21 cellular contexts compared by ENCODE assay signal in the genomic region with DNA sequence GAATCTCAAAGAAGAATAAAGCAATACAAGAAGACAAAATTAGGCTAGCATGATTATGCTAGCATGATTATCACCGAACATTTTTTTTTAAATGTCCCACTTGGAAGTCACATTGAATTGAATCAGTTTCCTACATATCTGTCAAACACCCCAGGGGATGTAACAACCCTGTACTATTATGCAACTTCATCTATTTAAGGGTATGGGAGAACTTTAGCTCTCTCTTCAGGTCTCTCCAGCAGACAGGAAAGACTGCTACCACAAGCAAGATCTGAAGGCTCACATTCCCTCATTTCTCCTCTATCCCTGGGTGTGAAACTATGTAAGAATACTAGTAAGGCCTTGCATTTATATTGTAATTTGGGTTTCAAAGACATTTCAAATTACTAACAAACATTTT. TPM values are rescaled to one million over a fixed set of nuclear protein-coding genes. Genes with fewer than 3 reads are reported as not detected.
DNase-seq lines count a peak whose midpoint lies in the region; ATAC-seq, FAIRE-seq and TF ChIP-seq lines count a peak whose summit lies in the region.
"Had no signal": no experiment of that assay in that cellular context is flagged by ENCODE, and none has a peak within 500 bp of the region (broad histone marks: within the 10 kb centered on the region; RNA-seq: fewer than 3 reads in every experiment).

No MANE protein-coding gene starts in this region.

- no peak overlapping the region for H4K8ac ChIP-seq in H9 (replicated peaks; ENCODE audit: insufficient read length, low read depth, low read length)

- H4K91ac ChIP-seq in H9 (ENCODE audit: insufficient read length, low read depth, low read length), result no peak overlapping the region

- H2BK20ac ChIP-seq in H9 (ENCODE audit: low read depth, low read length, poor library complexity, severe bottlenecking), result no peak overlapping the region

- H3K79me1 ChIP-seq in H9 (ENCODE audit: insufficient read depth, low read depth, low read length, poor library complexity, severe bottlenecking), result no peaks in the 10 kb centered on the region

- peaks cover 32% of the 10 kb centered on the region for H3K36me3 Mint-ChIP-seq in activated CD4-positive, alpha-beta T cell treated with anti-CD3 and anti-CD28 coated beads for 36 hours (ENCODE audit: low read depth)
- peaks cover 46% of the 10 kb centered on the region for H3K36me3 Mint-ChIP-seq in activated CD4-positive, alpha-beta T cell treated with anti-CD3 and anti-CD28 coated beads, Interleukin-2, amount 10 ng/mL, durations not matched to agents 7 days and 5 days (ENCODE audit: low read depth)
- peaks cover 0 to 8% (median 3%) of the 10 kb centered on the region in 3 experiments; a peak in 2 of 7 replicates for H3K36me3 Mint-ChIP-seq in H9 (ENCODE audit: insufficient read depth in 1 of 3, low read depth in 3 of 3)

- peak overlapping the region; percentile 2 for H3K27ac Mint-ChIP-seq in activated CD4-positive, alpha-beta T cell treated with anti-CD3 and anti-CD28 coated beads for 36 hours
- no peak overlapping the region for H3K27ac Mint-ChIP-seq in activated CD4-positive, alpha-beta T cell treated with anti-CD3 and anti-CD28 coated beads, Interleukin-2, amount 10 ng/mL, durations not matched to agents 7 days and 5 days
- H3K27ac Mint-ChIP-seq in H9, result no peak overlapping the region
- H3K27ac Mint-ChIP-seq: HFFc6 had no signal

- POLR2A ChIA-PET in activated CD4-positive, alpha-beta T cell treated with anti-CD3 and anti-CD28 coated beads for 36 hours (lab: Charles Lee), result no interaction called here
- POLR2A ChIA-PET in activated CD4-positive, alpha-beta T cell treated with anti-CD3 and anti-CD28 coated beads, Interleukin-2, amount 10 ng/mL, durations not matched to agents 7 days and 5 days (lab: Charles Lee), result no interaction called here

- no peak for DNase-seq in activated CD4-positive, alpha-beta T cell treated with anti-CD3 and anti-CD28 coated beads for 36 hours
- no peak for DNase-seq in activated CD4-positive, alpha-beta T cell treated with anti-CD3 and anti-CD28 coated beads, Interleukin-2, amount 10 ng/mL, durations not matched to agents 7 days and 5 days
- peak; percentile 5 to 17 for DNase-seq in Kasumi-1 (lab: John Stamatoyannopoulos, UW)
- DNase-seq in SK-N-MC (ENCODE audit: low read depth, low spot score), result peak; percentile 64
- DNase-seq in putamen (ENCODE audit: low spot score), result peak; percentile 20
- no peak for DNase-seq in NCI-H1105 (lab: John Stamatoyannopoulos, UW)
- DNase-seq in H9, result no peak
- DNase-seq in small intestine, result no peak
- DNase-seq: 8988T; CD8-positive, alpha-beta memory T cell; GDM1; HFFc6; KBM-7; NCI-H1105 treated with DMSO at 0.1 percent for 48 hours; NCI-H187; NCI-H345; NCI-H69; NK-92 treated with Interleukin-12 subunit alpha and Interleukin-12 subunit beta, amount 100 ng/mL, for 24 hours; RPMI8226 had no signal

- H3K18ac ChIP-seq in H9 (ENCODE audit: insufficient read length, low read depth, low read length), result no peak overlapping the region

- no peak for FAIRE-seq in small intestine (lab: Jason Lieb, UNC)
- FAIRE-seq: GM12878, H1 had no signal

- intact Hi-C loops in activated CD4-positive, alpha-beta T cell treated with anti-CD3 and anti-CD28 coated beads for 36 hours (cut with DNase I, micrococcal nuclease), result no loop called here

- WGBS in H9 (ENCODE audit: extremely low coverage, insufficient read length, low lambda C conversion rate), result no CpG with 5 or more reads among the region's 1 CpG
- WGBS in small intestine, 3 donors, result 89 to 96% (median 90%) methylated on average over 1 of the region's 1 CpG

- H3K27me3 ChIP-seq in H9 (ENCODE audit: insufficient read depth, low read length) (no peaks in the 10 kb centered on the region), small intestine (ENCODE audit: control insufficient read depth in 2 of 2, insufficient read depth in 2 of 2, low read length in 2 of 2) (no peaks in the 10 kb centered on the region)

- H3K9ac ChIP-seq in SK-N-MC (ENCODE audit: insufficient read length), result no peak overlapping the region
- no peak overlapping the region for H3K9ac ChIP-seq in H9 (ENCODE audit: extremely low read depth, insufficient read length, low read length)

- H3T11ph ChIP-seq in H9 (ENCODE audit: low read length), result no peak overlapping the region

- no peak for ATAC-seq in activated CD4-positive, alpha-beta T cell treated with anti-CD3 and anti-CD28 coated beads for 36 hours
- ATAC-seq: GM12878 had no signal

- no peak overlapping the region for H3K4me3 Mint-ChIP-seq in activated CD4-positive, alpha-beta T cell treated with anti-CD3 and anti-CD28 coated beads for 36 hours
- H3K4me3 Mint-ChIP-seq in activated CD4-positive, alpha-beta T cell treated with anti-CD3 and anti-CD28 coated beads, Interleukin-2, amount 10 ng/mL, durations not matched to agents 7 days and 5 days, result no peak overlapping the region
- H3K4me3 Mint-ChIP-seq in H9, result no peak overlapping the region
- H3K4me3 Mint-ChIP-seq: CD8-positive, alpha-beta memory T cell; HFFc6 had no signal

- H3K79me2 ChIP-seq in H9 (ENCODE audit: insufficient read depth, low read length), result no peaks in the 10 kb centered on the region

- H2BK120ac ChIP-seq in H9 (ENCODE audit: low read depth, low read length, poor library complexity, severe bottlenecking), result no peak overlapping the region

- no peaks in the 10 kb centered on the region for H3K23me2 ChIP-seq in H9 (ENCODE audit: insufficient read length, low read depth, low read length, poor library complexity, severe bottlenecking)

- no peaks in the 10 kb centered on the region for H4K20me1 ChIP-seq in H9 (ENCODE audit: control insufficient read depth, insufficient read depth, insufficient read length)

- H2BK15ac ChIP-seq in H9 (ENCODE audit: low read depth, low read length), result no peak overlapping the region

- H3K9me3 ChIP-seq in SK-N-MC (ENCODE audit: low read depth, low read length) (no peaks in the 10 kb centered on the region), H9 (ENCODE audit: control insufficient read depth, low read depth, low read length) (no peaks in the 10 kb centered on the region), small intestine (ENCODE audit: control insufficient read depth, low read depth) (no peaks in the 10 kb centered on the region)

- H3K4me3 ChIP-seq in SK-N-MC (no peak overlapping the region), small intestine (ENCODE audit: low read depth in 1 of 2, low read length in 2 of 2) (no peak overlapping the region)
- H3K4me3 ChIP-seq: GM12878 had no signal

- no peak overlapping the region for H3K14ac ChIP-seq in H9 (ENCODE audit: insufficient read depth, low read length)

- H3K56ac ChIP-seq in H9 (ENCODE audit: insufficient read length, low read depth, low read length), result no peak overlapping the region

- H3K23ac ChIP-seq in H9 (ENCODE audit: insufficient read length, low read depth, low read length), result no peak overlapping the region

- no peak overlapping the region for H2AK5ac ChIP-seq in H9 (ENCODE audit: insufficient read length, low read length)

- H3K27me3 Mint-ChIP-seq in activated CD4-positive, alpha-beta T cell treated with anti-CD3 and anti-CD28 coated beads for 36 hours, result no peaks in the 10 kb centered on the region
- no peaks in the 10 kb centered on the region for H3K27me3 Mint-ChIP-seq in activated CD4-positive, alpha-beta T cell treated with anti-CD3 and anti-CD28 coated beads, Interleukin-2, amount 10 ng/mL, durations not matched to agents 7 days and 5 days
- H3K27me3 Mint-ChIP-seq in H9 (ENCODE audit: low read depth), result no peaks in the 10 kb centered on the region
- H3K27me3 Mint-ChIP-seq: CD8-positive, alpha-beta memory T cell had no signal

- CTCF ChIA-PET in activated CD4-positive, alpha-beta T cell treated with anti-CD3 and anti-CD28 coated beads for 36 hours (lab: Charles Lee), result no interaction called here
- CTCF ChIA-PET in activated CD4-positive, alpha-beta T cell treated with anti-CD3 and anti-CD28 coated beads, Interleukin-2, amount 10 ng/mL, durations not matched to agents 7 days and 5 days (lab: Charles Lee), result interaction anchor here (0.6 kb wide), 1 partner anchor 10 kb away, joined by 3 read pairs; no protein-coding TSS in a partner anchor

- no peak for TF ChIP-seq CTCF in H9 (conservative IDR thresholded peaks at IDR 0.05)

- H3K36me3 ChIP-seq in SK-N-MC (ENCODE audit: insufficient read depth, low read length) (peaks cover 36% of the 10 kb centered on the region), small intestine (ENCODE audit: control insufficient read depth in 2 of 2, insufficient read depth in 2 of 2, low read length in 2 of 2) (peaks cover 4 to 13% of the 10 kb centered on the region in 2 donors)

- H2BK12ac ChIP-seq in H9 (ENCODE audit: insufficient read length, low read depth, low read length), result no peak overlapping the region

- no peak overlapping the region for H2BK5ac ChIP-seq in H9 (ENCODE audit: insufficient read length, low read length)

- no peaks in the 10 kb centered on the region for H3K9me3 Mint-ChIP-seq in activated CD4-positive, alpha-beta T cell treated with anti-CD3 and anti-CD28 coated beads for 36 hours (ENCODE audit: low read depth)
- H3K9me3 Mint-ChIP-seq in activated CD4-positive, alpha-beta T cell treated with anti-CD3 and anti-CD28 coated beads, Interleukin-2, amount 10 ng/mL, durations not matched to agents 7 days and 5 days, result no peaks in the 10 kb centered on the region
- no peaks in the 10 kb centered on the region for H3K9me3 Mint-ChIP-seq in H9
- H3K9me3 Mint-ChIP-seq: CD8-positive, alpha-beta memory T cell; HFFc6 had no signal

- H3K4ac ChIP-seq in H9 (ENCODE audit: low read depth, low read length), result no peak overlapping the region

- H4K5ac ChIP-seq in H9 (ENCODE audit: insufficient read length, low read depth, low read length), result no peak overlapping the region

- H3K4me1 Mint-ChIP-seq in activated CD4-positive, alpha-beta T cell treated with anti-CD3 and anti-CD28 coated beads for 36 hours, result peaks cover 6% of the 10 kb centered on the region
- H3K4me1 Mint-ChIP-seq in activated CD4-positive, alpha-beta T cell treated with anti-CD3 and anti-CD28 coated beads, Interleukin-2, amount 10 ng/mL, durations not matched to agents 7 days and 5 days, result no peaks in the 10 kb centered on the region
- H3K4me1 Mint-ChIP-seq in H9, result peaks cover 8 to 9% of the 10 kb centered on the region in 2 experiments

- peak overlapping the region; percentile 51 for H3K27ac ChIP-seq in SK-N-MC
- no peak overlapping the region for H3K27ac ChIP-seq in H9 (ENCODE audit: insufficient read length, low read depth, low read length)
- no peak overlapping the region for H3K27ac ChIP-seq in small intestine (ENCODE audit: low read depth in 1 of 2, low read length in 1 of 2)

- H2AFZ ChIP-seq in H9 (ENCODE audit: low read length), result no peak overlapping the region

- no peaks in the 10 kb centered on the region for H3K4me1 ChIP-seq in H9 (ENCODE audit: insufficient read depth, low read length)
- H3K4me1 ChIP-seq in small intestine (ENCODE audit: control insufficient read depth in 2 of 2, insufficient read depth in 1 of 2, low read depth in 1 of 2, low read length in 1 of 2), result no peaks in the 10 kb centered on the region

- H3K4me2 ChIP-seq in H9 (ENCODE audit: insufficient read depth, insufficient read length, low read length), result no peak overlapping the region

RNA-seq across cellular contexts. Expression of gene EDEM3, which starts 52.8 kb away (rescaled TPM):
- 10 to 100 TPM; 14.0 to 15.2 TPM for total RNA-seq in activated CD4-positive, alpha-beta T cell treated with anti-CD3 and anti-CD28 coated beads for 36 hours
- 10 to 100 TPM; 28.4 to 32.8 TPM for total RNA-seq in activated CD4-positive, alpha-beta T cell treated with anti-CD3 and anti-CD28 coated beads, Interleukin-2, amount 10 ng/mL, durations not matched to agents 7 days and 5 days
- total RNA-seq in H9 (2021), result 13.2 and 14.0 TPM in 2 replicates
- polyA plus RNA-seq in small intestine, result 10 to 100 TPM in 2 of 3 donors, 1 to 10 TPM in 1; 9.7 to 16.8 (median 10.7) TPM

Comparison
In these comparisons a context has a peak if more than half of its experiments do, and no peak if none do; other contexts are left out.
1. DNase-seq: peak in Kasumi-1 (2 of 2), SK-N-MC (single experiment) and putamen (single experiment); none in activated CD4-positive, alpha-beta T cell treated with anti-CD3 and anti-CD28 coated beads for 36 hours (single experiment), activated CD4-positive, alpha-beta T cell treated with anti-CD3 and anti-CD28 coated beads, Interleukin-2, amount 10 ng/mL, durations not matched to agents 7 days and 5 days (single experiment), NCI-H1105 (single experiment), H9 (single experiment) and small intestine (single experiment).